Comparison of ENCODE assay signal across 25 cellular contexts in genomic region chr6:1933292-1933691, GRCh38.
A peak's percentile ranks its signal among the peaks of the same experiment; 100 is the strongest.
DNase-seq lines count a peak whose midpoint lies in the region; ATAC-seq, FAIRE-seq and TF ChIP-seq lines count a peak whose summit lies in the region.
"Had no signal": no experiment of that assay in that cellular context is flagged by ENCODE, and none has a peak within 500 bp of the region (broad histone marks: within the 10 kb centered on the region; RNA-seq: fewer than 3 reads in every experiment).

No MANE protein-coding gene starts in this region.

- no peak overlapping the region for H2BK12ac ChIP-seq in H9 (ENCODE audit: insufficient read length, low read depth, low read length)

- no peaks in the 10 kb centered on the region for H3K79me2 ChIP-seq in H9 (ENCODE audit: insufficient read depth, low read length)
- H3K79me2 ChIP-seq in GM12878 (ENCODE audit: control insufficient read depth, insufficient read depth, low read length): no peaks in the 10 kb centered on the region

- TF ChIP-seq POLR2A in GM12878 (IDR thresholded peaks at IDR 0.05; ENCODE audit: low read depth, low read length): no peak

- ATAC-seq in GM12878: no peak
- ATAC-seq: A549, GM23338 had no signal

- H3K4me3 ChIP-seq in GM12878 (no peak overlapping the region), epithelial cell of proximal tubule (ENCODE audit: low read depth, low read length) (no peak overlapping the region)
- H3K4me3 ChIP-seq: A549; BLaER1 treated with 17β-estradiol and CSF1 and Interleukin-3, amounts not matched to agents 10 nM and 100 nM; GM23338 had no signal

- no peak for TF ChIP-seq EP300 in GM12878 (IDR thresholded peaks at IDR 0.05; ENCODE audit: borderline replicate concordance in 1 of 2, control insufficient read depth in 1 of 2, low read depth in 2 of 2, low read length in 2 of 2)

- H3K18ac ChIP-seq in H9 (ENCODE audit: insufficient read length, low read depth, low read length): no peak overlapping the region

- no peaks in the 10 kb centered on the region for H3K27me3 Mint-ChIP-seq in H9 (ENCODE audit: low read depth)
- H3K27me3 Mint-ChIP-seq: CD4-positive, alpha-beta T cell; CD8-positive, alpha-beta memory T cell had no signal

- H3K27ac Mint-ChIP-seq in H9: no peak overlapping the region
- H3K27ac Mint-ChIP-seq: CD14-positive monocyte; CD4-positive, alpha-beta T cell; CD8-positive, alpha-beta memory T cell; GM23338 had no signal

- H3K4me3 Mint-ChIP-seq in H9: no peak overlapping the region
- H3K4me3 Mint-ChIP-seq: CD14-positive monocyte; CD4-positive, alpha-beta T cell; CD8-positive, alpha-beta memory T cell; GM23338 had no signal

- no peaks in the 10 kb centered on the region for H3K4me1 ChIP-seq in H9 (ENCODE audit: insufficient read depth, low read length)
- no peaks in the 10 kb centered on the region for H3K4me1 ChIP-seq in GM12878 (ENCODE audit: control insufficient read depth, insufficient read depth, low read length)
- H3K4me1 ChIP-seq: A549; BE2C; BLaER1 treated with 17β-estradiol and CSF1 and Interleukin-3, amounts not matched to agents 10 nM and 100 nM had no signal

- H3K23me2 ChIP-seq in H9 (ENCODE audit: insufficient read length, low read depth, low read length, poor library complexity, severe bottlenecking): no peaks in the 10 kb centered on the region

- POLR2A ChIA-PET in GM12878 (lab: Charles Lee): no interaction called here

- TF ChIP-seq CTCF in H9 (conservative IDR thresholded peaks at IDR 0.05) (peak; percentile 47), GM12878 (IDR thresholded peaks at IDR 0.05 in 2 of 3, conservative IDR thresholded peaks at IDR 0.05 in 1 of 3; ENCODE audit: control insufficient read depth in 2 of 3, extremely low read depth in 1 of 3, insufficient read depth in 1 of 3, low read depth in 3 of 3, low read length in 3 of 3) (no peak), epithelial cell of proximal tubule (conservative IDR thresholded peaks at IDR 0.05; ENCODE audit: low read depth, low read length) (peak; percentile 26)

- H4K5ac ChIP-seq in H9 (ENCODE audit: insufficient read length, low read depth, low read length): no peak overlapping the region

- no peak overlapping the region for H4K91ac ChIP-seq in H9 (ENCODE audit: insufficient read length, low read depth, low read length)

- no peak overlapping the region for H3K23ac ChIP-seq in H9 (ENCODE audit: insufficient read length, low read depth, low read length)

- H3K36me3 Mint-ChIP-seq in H9 (ENCODE audit: insufficient read depth in 1 of 3, low read depth in 3 of 3): no peaks in the 10 kb centered on the region; a peak in 1 of 7 replicates

- H4K20me1 ChIP-seq in H9 (ENCODE audit: control insufficient read depth, insufficient read depth, insufficient read length) (no peaks in the 10 kb centered on the region), GM12878 (ENCODE audit: control insufficient read depth, insufficient read depth) (no peaks in the 10 kb centered on the region)
- H4K20me1 ChIP-seq: BLaER1 treated with 17β-estradiol and CSF1 and Interleukin-3, amounts not matched to agents 10 nM and 100 nM had no signal

- RAD21 ChIA-PET in GM12878 (lab: Charles Lee; ENCODE audit: unreplicated experiment): no interaction called here

- TF ChIP-seq RAD21 in GM12878 (IDR thresholded peaks at IDR 0.05; ENCODE audit: insufficient read depth, low read depth, low read length): no peak

- H3K4me2 ChIP-seq in H9 (ENCODE audit: insufficient read depth, insufficient read length, low read length) (no peak overlapping the region), GM12878 (ENCODE audit: control insufficient read depth, insufficient read depth) (no peak overlapping the region)
- H3K4me2 ChIP-seq: A549; BLaER1 treated with 17β-estradiol and CSF1 and Interleukin-3, amounts not matched to agents 10 nM and 100 nM; GM23338 had no signal

- no peaks in the 10 kb centered on the region for H3K79me1 ChIP-seq in H9 (ENCODE audit: insufficient read depth, low read depth, low read length, poor library complexity, severe bottlenecking)

- H2AFZ ChIP-seq in H9 (ENCODE audit: low read length) (no peak overlapping the region), GM12878 (ENCODE audit: control insufficient read depth, low read depth, low read length) (no peak overlapping the region)
- H2AFZ ChIP-seq: GM23338 had no signal

- H3K36me3 ChIP-seq in GM12878 (ENCODE audit: control insufficient read depth in 2 of 2, insufficient read depth in 2 of 2, low read length in 1 of 2): no peaks in the 10 kb centered on the region
- H3K36me3 ChIP-seq: BE2C had no signal

- in situ Hi-C loops in GM12878 (cut with MboI): no loop called here

- H2BK5ac ChIP-seq in H9 (ENCODE audit: insufficient read length, low read length): no peak overlapping the region

- no peak overlapping the region for H3T11ph ChIP-seq in H9 (ENCODE audit: low read length)

- no TSS peak for BruUV-seq in GM12878 (replicated peaks; lab: Mats Ljungman, UMichigan)

- no peaks in the 10 kb centered on the region for H3K27me3 ChIP-seq in H9 (ENCODE audit: insufficient read depth, low read length)
- H3K27me3 ChIP-seq in GM12878 (replicated peaks in 1 of 2; ENCODE audit: control insufficient read depth in 2 of 2, insufficient read depth in 2 of 2, low read length in 1 of 2): no peaks in the 10 kb centered on the region
- H3K27me3 ChIP-seq: BE2C; BLaER1 treated with 17β-estradiol and CSF1 and Interleukin-3, amounts not matched to agents 10 nM and 100 nM had no signal

- H2BK20ac ChIP-seq in H9 (ENCODE audit: low read depth, low read length, poor library complexity, severe bottlenecking): no peak overlapping the region

- H2BK120ac ChIP-seq in H9 (ENCODE audit: low read depth, low read length, poor library complexity, severe bottlenecking): no peak overlapping the region

- DNase-seq in H9 (no peak), GM12878 (ENCODE audit: low read depth, low spot score) (no peak), epithelial cell of proximal tubule (ENCODE audit: low read depth) (no peak), posterior vena cava (ENCODE audit: low spot score) (no peak), COLO829 (ENCODE audit: low spot score) (no peak), middle frontal gyrus (ENCODE audit: extremely low spot score, low spot score) (no peak)
- DNase-seq: 8988T; ACHN; AML-193; BE2C; Calu3; CD4-positive, alpha-beta T cell; CD8-positive, alpha-beta memory T cell; COR-L47; DMS53; DMS79 treated with DMSO at 0.1 percent for 48 hours; GF-D8; HCEC 1CT had no signal

- H3K56ac ChIP-seq in H9 (ENCODE audit: insufficient read length, low read depth, low read length): no peak overlapping the region

- peak; percentile 7 for FAIRE-seq in GM12878 (lab: Jason Lieb, UNC)
- FAIRE-seq: A549, GM12892, GM19239, H54 had no signal

- intact Hi-C loops in GM12878 (cut with micrococcal nuclease; ENCODE audit: unreplicated experiment) (no loop called here), posterior vena cava (cut with DNase I) (no loop called here)

- CTCF ChIA-PET in GM12878 (lab: Yijun Ruan, JAX): no interaction called here

- H3K27ac ChIP-seq in H9 (ENCODE audit: insufficient read length, low read depth, low read length): no peak overlapping the region
- no peak overlapping the region for H3K27ac ChIP-seq in GM12878 (ENCODE audit: control insufficient read depth, insufficient read depth)
- H3K27ac ChIP-seq: A549; BLaER1 treated with 17β-estradiol and CSF1 and Interleukin-3, amounts not matched to agents 10 nM and 100 nM had no signal

- H3K4me1 Mint-ChIP-seq in H9: no peaks in the 10 kb centered on the region
- H3K4me1 Mint-ChIP-seq: CD14-positive monocyte; CD8-positive, alpha-beta memory T cell; GM23338 had no signal

- no peaks in the 10 kb centered on the region for H3K9me3 Mint-ChIP-seq in H9
- H3K9me3 Mint-ChIP-seq: CD4-positive, alpha-beta T cell; GM23338 had no signal

- H2AK5ac ChIP-seq in H9 (ENCODE audit: insufficient read length, low read length): no peak overlapping the region

- H4K8ac ChIP-seq in H9 (replicated peaks; ENCODE audit: insufficient read length, low read depth, low read length): no peak overlapping the region

- H3K4ac ChIP-seq in H9 (ENCODE audit: low read depth, low read length): no peak overlapping the region

- no CpG with 5 or more reads among the region's 4 CpGs for WGBS in H9 (ENCODE audit: extremely low coverage, insufficient read length, low lambda C conversion rate)
- 97% methylated on average over 4 of the region's 4 CpGs for WGBS in GM12878 (ENCODE audit: insufficient coverage, insufficient replicate concordance, low lambda C conversion rate, missing lambda C conversion rate)

- SMC1A ChIA-PET in GM12878 (lab: Charles Lee; ENCODE audit: uncharacterized antibody, unreplicated experiment): interaction anchor here (1.2 kb wide), 1 partner anchor 40 kb away, joined by 3 read pairs; no protein-coding TSS in a partner anchor

- no peaks in the 10 kb centered on the region for H3K9me3 ChIP-seq in H9 (ENCODE audit: control insufficient read depth, low read depth, low read length)
- no peaks in the 10 kb centered on the region; the same call in 1 of the 3 replicates for H3K9me3 ChIP-seq in GM12878 (replicated peaks; ENCODE audit: control insufficient read depth, insufficient read depth, low read length)
- H3K9me3 ChIP-seq: A549, BE2C had no signal

- H3K9ac ChIP-seq in H9 (ENCODE audit: extremely low read depth, insufficient read length, low read length): no peak overlapping the region
- H3K9ac ChIP-seq in GM12878 (ENCODE audit: control insufficient read depth, insufficient read depth, low read length): no peak overlapping the region
- H3K9ac ChIP-seq: BLaER1 treated with 17β-estradiol and CSF1 and Interleukin-3, amounts not matched to agents 10 nM and 100 nM had no signal

- H3K14ac ChIP-seq in H9 (ENCODE audit: insufficient read depth, low read length): no peak overlapping the region

- H2BK15ac ChIP-seq in H9 (ENCODE audit: low read depth, low read length): no peak overlapping the region

TF ChIP-seq in GM12878, 131 proteins besides CTCF, POLR2A, EP300 and RAD21 (continues in another document):
- no peak for TF ChIP-seq STAT3 (IDR thresholded peaks at IDR 0.05; ENCODE audit: low read depth, low read length)
- no peak for TF ChIP-seq NFYA (IDR thresholded peaks at IDR 0.05; ENCODE audit: borderline replicate concordance, low read depth, low read length)
- TF ChIP-seq MEF2A (IDR thresholded peaks at IDR 0.05; ENCODE audit: insufficient read depth, low read depth, low read length): no peak
- no peak for TF ChIP-seq EZH2 (IDR thresholded peaks at IDR 0.05; ENCODE audit: borderline replicate concordance, control insufficient read depth, low read depth, low read length)
- TF ChIP-seq SMAD1 (IDR thresholded peaks at IDR 0.05; ENCODE audit: low read depth, partially characterized antibody): no peak
- TF ChIP-seq RB1 (IDR thresholded peaks at IDR 0.05; ENCODE audit: borderline replicate concordance): no peak
- no peak for TF ChIP-seq USF2 (IDR thresholded peaks at IDR 0.05; ENCODE audit: borderline replicate concordance, low read depth, low read length)
- TF ChIP-seq ZNF217 (IDR thresholded peaks at IDR 0.05): no peak

Comparison
In these comparisons a context has a peak if more than half of its experiments do, and no peak if none do; other contexts are left out.
1. CTCF ChIP-seq: peak in H9 (single experiment) and epithelial cell of proximal tubule (single experiment); none in GM12878 (0 of 3).